ENCODE assay signal across 15 cellular contexts in genomic region chr17:37051839-37052238, GRCh38.
DNase-seq lines count a peak whose midpoint lies in the region; ATAC-seq, FAIRE-seq and TF ChIP-seq lines count a peak whose summit lies in the region.
"Had no signal": no experiment of that assay in that cellular context is flagged by ENCODE, and none has a peak within 500 bp of the region (broad histone marks: within the 10 kb centered on the region; RNA-seq: fewer than 3 reads in every experiment).

No MANE protein-coding gene starts in this region.

- H3K4me2 ChIP-seq in HepG2 (ENCODE audit: low read depth, low read length) (no peak overlapping the region), hepatocyte (peak overlapping the region; percentile 13)
- H3K4me2 ChIP-seq: BLaER1 had no signal

- peaks cover 9% of the 10 kb centered on the region for H3K4me1 Mint-ChIP-seq in activated T-helper 1 cell treated with anti-CD3 and anti-CD28 coated beads, Interleukin-12 subunit alpha, Interleukin-12 subunit beta, Interleukin-2, Interleukin-4 antibody, amounts not matched to agents 30 ng/mL and 10 ng/mL and 1 ng/mL, durations not matched to agents 14 hours and 24 hours and 36 hours (ENCODE audit: low read depth)
- H3K4me1 Mint-ChIP-seq in stimulated activated effector memory CD8-positive, alpha-beta T cell treated with anti-CD3 and anti-CD28 coated beads, Interleukin-12 subunit alpha, Interleukin-12 subunit beta, amount 100 ng/mL, for 72 hours, result peaks cover 10% of the 10 kb centered on the region

- peak in 1 of 2 donors; percentile 29 for TF ChIP-seq RAD21 in liver (IDR thresholded peaks at IDR 0.05)
- no peak for TF ChIP-seq RAD21 in HepG2 (CRISPR knock-in tag; IDR thresholded peaks at IDR 0.05)

- FAIRE-seq in HepG2 (lab: Jason Lieb, UNC), result no peak
- FAIRE-seq: GM19239 had no signal

- no peak for DNase-seq in HepG2 (ENCODE audit: low spot score)
- DNase-seq in hepatocyte (ENCODE audit: low spot score), result peak; percentile 48
- peak in 1 of 3 donors; percentile 51 for DNase-seq in mucosa of descending colon
- DNase-seq in NCI-H345 (lab: John Stamatoyannopoulos, UW), result no peak
- DNase-seq in activated T-helper 1 cell treated with anti-CD3 and anti-CD28 coated beads, Interleukin-12 subunit alpha, Interleukin-12 subunit beta, Interleukin-2, Interleukin-4 antibody, amounts not matched to agents 30 ng/mL and 10 ng/mL and 1 ng/mL, durations not matched to agents 14 hours and 24 hours and 36 hours (ENCODE audit: low spot score), result no peak
- no peak for DNase-seq in stimulated activated effector memory CD8-positive, alpha-beta T cell treated with anti-CD3 and anti-CD28 coated beads, Interleukin-12 subunit alpha, Interleukin-12 subunit beta, amount 100 ng/mL, for 72 hours (ENCODE audit: low spot score in 2 of 2)
- DNase-seq: 8988T, AML-193, DMS53, GF-D8, GM23248, H7 had no signal

- H3K4me1 ChIP-seq in liver (ENCODE audit: control insufficient read depth in 4 of 4, insufficient read depth in 4 of 4, low read length in 3 of 4) (peaks cover 4 to 25% (median 19%) of the 10 kb centered on the region in 4 donors), HepG2 (ENCODE audit: insufficient read depth, low read length) (peaks cover 19% of the 10 kb centered on the region), hepatocyte (ENCODE audit: insufficient read depth) (peaks cover 14% of the 10 kb centered on the region), mucosa of descending colon (ENCODE audit: low read depth) (peaks cover 4% of the 10 kb centered on the region)
- H3K4me1 ChIP-seq: BLaER1 had no signal

- TF ChIP-seq EP300 in HepG2 (IDR thresholded peaks at IDR 0.05; ENCODE audit: low read depth in 2 of 2, low read length in 2 of 2), result no peak
- no peak for TF ChIP-seq EP300 in HepG2 (CRISPR knock-in tag; IDR thresholded peaks at IDR 0.05; ENCODE audit: borderline replicate concordance)

- ATAC-seq in HepG2 (no peak; the same call in 2 of the 3 replicates), mucosa of descending colon (peak; percentile 86)
- ATAC-seq in stimulated activated effector memory CD8-positive, alpha-beta T cell treated with anti-CD3 and anti-CD28 coated beads, Interleukin-12 subunit alpha, Interleukin-12 subunit beta, amount 100 ng/mL, for 72 hours, result no peak

- H3K36me3 Mint-ChIP-seq in activated T-helper 1 cell treated with anti-CD3 and anti-CD28 coated beads, Interleukin-12 subunit alpha, Interleukin-12 subunit beta, Interleukin-2, Interleukin-4 antibody, amounts not matched to agents 30 ng/mL and 10 ng/mL and 1 ng/mL, durations not matched to agents 14 hours and 24 hours and 36 hours (ENCODE audit: low read depth), result peaks cover 9% of the 10 kb centered on the region
- peaks cover 57% of the 10 kb centered on the region for H3K36me3 Mint-ChIP-seq in stimulated activated effector memory CD8-positive, alpha-beta T cell treated with anti-CD3 and anti-CD28 coated beads, Interleukin-12 subunit alpha, Interleukin-12 subunit beta, amount 100 ng/mL, for 72 hours

- H3K9me3 Mint-ChIP-seq in activated T-helper 1 cell treated with anti-CD3 and anti-CD28 coated beads, Interleukin-12 subunit alpha, Interleukin-12 subunit beta, Interleukin-2, Interleukin-4 antibody, amounts not matched to agents 30 ng/mL and 10 ng/mL and 1 ng/mL, durations not matched to agents 14 hours and 24 hours and 36 hours, result no peaks in the 10 kb centered on the region
- H3K9me3 Mint-ChIP-seq in stimulated activated effector memory CD8-positive, alpha-beta T cell treated with anti-CD3 and anti-CD28 coated beads, Interleukin-12 subunit alpha, Interleukin-12 subunit beta, amount 100 ng/mL, for 72 hours, result no peaks in the 10 kb centered on the region

- H3K27ac Mint-ChIP-seq in activated T-helper 1 cell treated with anti-CD3 and anti-CD28 coated beads, Interleukin-12 subunit alpha, Interleukin-12 subunit beta, Interleukin-2, Interleukin-4 antibody, amounts not matched to agents 30 ng/mL and 10 ng/mL and 1 ng/mL, durations not matched to agents 14 hours and 24 hours and 36 hours, result no peak overlapping the region
- no peak overlapping the region for H3K27ac Mint-ChIP-seq in stimulated activated effector memory CD8-positive, alpha-beta T cell treated with anti-CD3 and anti-CD28 coated beads, Interleukin-12 subunit alpha, Interleukin-12 subunit beta, amount 100 ng/mL, for 72 hours

- H2AFZ ChIP-seq in HepG2 (ENCODE audit: low read length), result no peak overlapping the region
- H2AFZ ChIP-seq in hepatocyte, result no peak overlapping the region
- H2AFZ ChIP-seq: GM23248 had no signal

- H3K27me3 Mint-ChIP-seq in activated T-helper 1 cell treated with anti-CD3 and anti-CD28 coated beads, Interleukin-12 subunit alpha, Interleukin-12 subunit beta, Interleukin-2, Interleukin-4 antibody, amounts not matched to agents 30 ng/mL and 10 ng/mL and 1 ng/mL, durations not matched to agents 14 hours and 24 hours and 36 hours (ENCODE audit: insufficient read depth), result no peaks in the 10 kb centered on the region

- in situ Hi-C loops in HepG2 (cut with HindIII; ENCODE audit: extremely low pct_ligation_motif_present, low pct_unique_long_range_greater_than_20kb), result no loop called here

- no peaks in the 10 kb centered on the region for H3K9me3 ChIP-seq in liver (ENCODE audit: control insufficient read depth in 4 of 4, low read length in 3 of 4)
- H3K9me3 ChIP-seq in HepG2 (ENCODE audit: low read length), result no peaks in the 10 kb centered on the region
- H3K9me3 ChIP-seq in hepatocyte (ENCODE audit: low read depth), result no peaks in the 10 kb centered on the region
- no peaks in the 10 kb centered on the region for H3K9me3 ChIP-seq in mucosa of descending colon
- H3K9me3 ChIP-seq: BLaER1 had no signal

- CTCF ChIA-PET in HepG2 (lab: Yijun Ruan, JAX; ENCODE audit: low intra/inter-chr PET ratio, low total read pairs), result no interaction called here

- H3K36me3 ChIP-seq in liver (ENCODE audit: control insufficient read depth in 4 of 4, insufficient read depth in 3 of 4, low read depth in 1 of 4, low read length in 3 of 4), result peaks cover 1 to 7% (median 4%) of the 10 kb centered on the region in 4 donors
- H3K36me3 ChIP-seq in HepG2 (replicated peaks in 1 of 2; ENCODE audit: control insufficient read depth in 1 of 2, insufficient read depth in 2 of 2, low read length in 2 of 2), result peaks cover 6 to 37% of the 10 kb centered on the region in 2 experiments
- no peaks in the 10 kb centered on the region for H3K36me3 ChIP-seq in hepatocyte (replicated peaks; ENCODE audit: insufficient read depth, low read depth)
- H3K36me3 ChIP-seq in mucosa of descending colon (ENCODE audit: low read depth), result no peaks in the 10 kb centered on the region

- no peaks in the 10 kb centered on the region for H3K79me2 ChIP-seq in HepG2 (ENCODE audit: insufficient read depth, low read length)
- H3K79me2 ChIP-seq in hepatocyte, result no peaks in the 10 kb centered on the region

- TF ChIP-seq CTCF in liver (IDR thresholded peaks at IDR 0.05; ENCODE audit: low read depth, low read length, missing input control), result no peak
- no peak for TF ChIP-seq CTCF in HepG2 (CRISPR knock-in tag; IDR thresholded peaks at IDR 0.05)
- TF ChIP-seq CTCF in hepatocyte (IDR thresholded peaks at IDR 0.05; ENCODE audit: poor library complexity), result no peak
- TF ChIP-seq CTCF in mucosa of descending colon (IDR thresholded peaks at IDR 0.05), result no peak

- no peaks in the 10 kb centered on the region for H3K27me3 ChIP-seq in liver (ENCODE audit: control insufficient read depth in 4 of 4, insufficient read depth in 4 of 4, low read length in 3 of 4)
- H3K27me3 ChIP-seq in HepG2 (ENCODE audit: control insufficient read depth in 1 of 2, insufficient read depth in 2 of 2, low read length in 2 of 2), result no peaks in the 10 kb centered on the region
- H3K27me3 ChIP-seq in hepatocyte, result no peaks in the 10 kb centered on the region
- H3K27me3 ChIP-seq: BLaER1 had no signal

- no peak for TF ChIP-seq POLR2A in HepG2 (IDR thresholded peaks at IDR 0.05; ENCODE audit: insufficient read depth in 1 of 2, low read depth in 2 of 2, low read length in 2 of 2)

- POLR2A ChIA-PET in HepG2 (lab: Yijun Ruan, JAX), result no interaction called here

- intact Hi-C loops in HepG2 (cut with micrococcal nuclease; ENCODE audit: unreplicated experiment), result no loop called here
- intact Hi-C loops in mucosa of descending colon (cut with DNase I, micrococcal nuclease), result loop anchor here in 1 of 2 donors (10.0 kb wide), 1 partner anchor 427 kb away; no protein-coding TSS in a partner anchor
- intact Hi-C loops in activated T-helper 1 cell treated with anti-CD3 and anti-CD28 coated beads, Interleukin-12 subunit alpha, Interleukin-12 subunit beta, Interleukin-2, Interleukin-4 antibody, amounts not matched to agents 30 ng/mL and 10 ng/mL and 1 ng/mL, durations not matched to agents 14 hours and 24 hours and 36 hours (cut with micrococcal nuclease), result no loop called here

- H3K9me2 ChIP-seq in hepatocyte (replicated peaks; ENCODE audit: insufficient read depth), result no peaks in the 10 kb centered on the region

- H3K4me3 ChIP-seq in liver (ENCODE audit: low read depth in 1 of 3, low read length in 3 of 3) (no peak overlapping the region), HepG2 (replicated peaks in 1 of 3; ENCODE audit: insufficient read depth in 1 of 3, low read depth in 2 of 3, low read length in 3 of 3) (no peak overlapping the region), hepatocyte (no peak overlapping the region), mucosa of descending colon (no peak overlapping the region)
- H3K4me3 ChIP-seq: BLaER1, GM23248 had no signal

- H3K9ac ChIP-seq in liver (ENCODE audit: low read depth in 1 of 2, low read length in 2 of 2) (no peak overlapping the region), HepG2 (ENCODE audit: insufficient read depth, low read depth, low read length) (no peak overlapping the region)
- H3K9ac ChIP-seq: BLaER1, GM23248 had no signal

- no TSS peak for BruUV-seq in HepG2 (replicated peaks; lab: Mats Ljungman, UMichigan)

- H3K27ac ChIP-seq in liver (ENCODE audit: low read depth in 1 of 2, low read length in 2 of 2), result no peak overlapping the region
- H3K27ac ChIP-seq in HepG2 (ENCODE audit: extremely low read length, insufficient read depth, low read length), result no peak overlapping the region
- peak overlapping the region; percentile 86 for H3K27ac ChIP-seq in hepatocyte
- H3K27ac ChIP-seq: BLaER1, GM23248 had no signal

- H4K20me1 ChIP-seq in HepG2 (ENCODE audit: insufficient read depth, low read length) (no peaks in the 10 kb centered on the region), hepatocyte (ENCODE audit: insufficient read depth, poor library complexity, severe bottlenecking) (no peaks in the 10 kb centered on the region)

- H3K4me3 Mint-ChIP-seq in activated T-helper 1 cell treated with anti-CD3 and anti-CD28 coated beads, Interleukin-12 subunit alpha, Interleukin-12 subunit beta, Interleukin-2, Interleukin-4 antibody, amounts not matched to agents 30 ng/mL and 10 ng/mL and 1 ng/mL, durations not matched to agents 14 hours and 24 hours and 36 hours, result no peak overlapping the region
- H3K4me3 Mint-ChIP-seq in stimulated activated effector memory CD8-positive, alpha-beta T cell treated with anti-CD3 and anti-CD28 coated beads, Interleukin-12 subunit alpha, Interleukin-12 subunit beta, amount 100 ng/mL, for 72 hours, result no peak overlapping the region

- 27% methylated on average over 3 of the region's 3 CpGs for WGBS in liver
- 85% methylated on average over 3 of the region's 3 CpGs for WGBS in HepG2 (ENCODE audit: low lambda C conversion rate)
- 69% methylated on average over 3 of the region's 3 CpGs for WGBS in hepatocyte (ENCODE audit: low lambda C conversion rate, missing lambda C conversion rate)
